23 cellular contexts compared by ENCODE assay signal in the genomic region with DNA sequence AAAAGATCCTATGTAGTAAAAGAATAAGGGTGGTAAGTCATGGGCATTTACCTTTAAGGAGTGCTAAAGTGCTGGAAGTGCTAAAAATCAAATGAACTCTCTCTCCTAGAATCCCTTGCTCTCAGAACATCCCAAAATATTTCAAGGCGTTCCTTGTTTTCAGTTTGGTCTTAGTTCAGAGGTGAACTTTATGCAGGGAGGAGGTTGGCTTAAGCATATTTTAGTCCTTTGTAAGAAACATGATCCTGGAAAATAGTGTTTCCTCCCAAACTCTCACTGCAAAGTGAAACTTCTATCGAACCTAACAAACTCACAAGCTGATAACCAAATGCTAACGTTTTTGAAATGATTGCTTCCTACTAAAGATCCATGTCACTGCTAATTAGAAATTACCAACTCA.
DNase-seq lines count a peak whose midpoint lies in the region; ATAC-seq, FAIRE-seq and TF ChIP-seq lines count a peak whose summit lies in the region.
"Had no signal": no experiment of that assay in that cellular context is flagged by ENCODE, and none has a peak within 500 bp of the region (broad histone marks: within the 10 kb centered on the region; RNA-seq: fewer than 3 reads in every experiment).

No MANE protein-coding gene starts in this region.

- H3K4me1 ChIP-seq in ascending aorta (peaks cover 0 to 41% of the 10 kb centered on the region in 2 donors), thyroid gland (no peaks in the 10 kb centered on the region)
- H3K4me1 ChIP-seq: BLaER1 had no signal

- peak overlapping the region; percentile 32 to 53 for H3K4me3 ChIP-seq in ascending aorta
- peak overlapping the region; percentile 19 for H3K4me3 ChIP-seq in fibroblast of the aortic adventitia (ENCODE audit: low read depth, low read length)
- no peak overlapping the region for H3K4me3 ChIP-seq in thyroid gland (replicated peaks in 1 of 3)
- H3K4me3 ChIP-seq: BLaER1, PC-9 had no signal

- H3K27ac Mint-ChIP-seq in activated naive CD4-positive, alpha-beta T cell treated with anti-CD3 and anti-CD28 coated beads for 36 hours, result no peak overlapping the region
- H3K27ac Mint-ChIP-seq: CD4-positive, alpha-beta memory T cell had no signal

- TF ChIP-seq CTCF in ascending aorta (IDR thresholded peaks at IDR 0.05) (no peak), fibroblast of the aortic adventitia (IDR thresholded peaks at IDR 0.05; ENCODE audit: insufficient read depth, low read length) (no peak), thyroid gland (IDR thresholded peaks at IDR 0.05) (no peak)

- FAIRE-seq in A204.1 (lab: Jason Lieb, UNC), result peak; percentile 86
- FAIRE-seq: D721Med, GM12892, H1 had no signal

- H3K27me3 ChIP-seq in ascending aorta (no peaks in the 10 kb centered on the region), thyroid gland (no peaks in the 10 kb centered on the region)
- H3K27me3 ChIP-seq: BLaER1 had no signal

- peaks cover 2% of the 10 kb centered on the region for H3K36me3 Mint-ChIP-seq in activated naive CD4-positive, alpha-beta T cell treated with anti-CD3 and anti-CD28 coated beads for 36 hours (ENCODE audit: low read depth)
- H3K36me3 Mint-ChIP-seq: CD4-positive, alpha-beta memory T cell had no signal

- H3K27me3 Mint-ChIP-seq in activated naive CD4-positive, alpha-beta T cell treated with anti-CD3 and anti-CD28 coated beads for 36 hours (ENCODE audit: low read depth), result no peaks in the 10 kb centered on the region
- H3K27me3 Mint-ChIP-seq: CD4-positive, alpha-beta memory T cell had no signal

- no peaks in the 10 kb centered on the region for H3K4me1 Mint-ChIP-seq in activated naive CD4-positive, alpha-beta T cell treated with anti-CD3 and anti-CD28 coated beads for 36 hours (ENCODE audit: low read depth)
- H3K4me1 Mint-ChIP-seq: CD4-positive, alpha-beta memory T cell had no signal

- CTCF ChIA-PET in activated naive CD4-positive, alpha-beta T cell treated with anti-CD3 and anti-CD28 coated beads for 36 hours (lab: Charles Lee), result no interaction called here

- H3K27ac ChIP-seq in ascending aorta (peak overlapping the region; percentile 61 to 80), thyroid gland (no peak overlapping the region)
- H3K27ac ChIP-seq: BLaER1, PC-9, RWPE1 had no signal

- no peaks in the 10 kb centered on the region for H3K36me3 ChIP-seq in ascending aorta
- H3K36me3 ChIP-seq in thyroid gland, result no peaks in the 10 kb centered on the region

- no peak overlapping the region for H3K4me3 Mint-ChIP-seq in activated naive CD4-positive, alpha-beta T cell treated with anti-CD3 and anti-CD28 coated beads for 36 hours
- H3K4me3 Mint-ChIP-seq: CD4-positive, alpha-beta memory T cell had no signal

- ATAC-seq in sciatic nerve, result peak; percentile 64

- intact Hi-C loops in ascending aorta (cut with DNase I), result loop anchor here (5.0 kb wide), 1 partner anchor 41 kb away; no protein-coding TSS in a partner anchor
- intact Hi-C loops in sciatic nerve (cut with DNase I), result no loop called here
- intact Hi-C loops in thyroid gland (cut with DNase I), result no loop called here
- intact Hi-C loops in activated naive CD4-positive, alpha-beta T cell treated with anti-CD3 and anti-CD28 coated beads for 36 hours (cut with micrococcal nuclease), result no loop called here

- 64 to 71% methylated on average over 3 of the region's 3 CpGs for WGBS in thyroid gland, 2 donors

- TF ChIP-seq POLR2A in thyroid gland (IDR thresholded peaks at IDR 0.05), result no peak

- H3K9me3 ChIP-seq in ascending aorta (no peaks in the 10 kb centered on the region), thyroid gland (no peaks in the 10 kb centered on the region)

- DNase-seq in ascending aorta (ENCODE audit: low spot score in 2 of 2) (no peak), fibroblast of the aortic adventitia (ENCODE audit: low read depth) (peak; percentile 65), sciatic nerve (ENCODE audit: low spot score) (no peak), thyroid gland (no peak), NCI-H2227 treated with DMSO at 0.1 percent for 48 hours (lab: John Stamatoyannopoulos, UW) (no peak), NCI-H2196 (lab: John Stamatoyannopoulos, UW; ENCODE audit: unreplicated experiment) (no peak)
- no peak for DNase-seq in activated naive CD4-positive, alpha-beta T cell treated with anti-CD3 and anti-CD28 coated beads for 36 hours
- DNase-seq: 8988T; CD4-positive, alpha-beta memory T cell; KBM-7; MV-4-11; NCI-H1417; NCI-H187 treated with DMSO at 0.1 percent for 48 hours; NCI-H345; NCI-H524 treated with DMSO at 0.1 percent for 48 hours; PC-9; SIG-M5 had no signal

- H3K9me3 Mint-ChIP-seq in activated naive CD4-positive, alpha-beta T cell treated with anti-CD3 and anti-CD28 coated beads for 36 hours, result peaks cover 2% of the 10 kb centered on the region
- H3K9me3 Mint-ChIP-seq: CD4-positive, alpha-beta memory T cell had no signal

Comparison
In these comparisons a context has a peak if more than half of its experiments do, and no peak if none do; other contexts are left out.
1. H3K27ac ChIP-seq: peak in ascending aorta (2 of 2); none in thyroid gland (0 of 3).
2. H3K4me3 ChIP-seq: peak in ascending aorta (2 of 2) and fibroblast of the aortic adventitia (single experiment); none in thyroid gland (0 of 3).